In genomic region chrX:130902783-130903613, GRCh38 we compare ENCODE assay signal across 1 cellular context.
TF ChIP-seq lines count a peak whose summit lies in the region.

A gene with protein sequence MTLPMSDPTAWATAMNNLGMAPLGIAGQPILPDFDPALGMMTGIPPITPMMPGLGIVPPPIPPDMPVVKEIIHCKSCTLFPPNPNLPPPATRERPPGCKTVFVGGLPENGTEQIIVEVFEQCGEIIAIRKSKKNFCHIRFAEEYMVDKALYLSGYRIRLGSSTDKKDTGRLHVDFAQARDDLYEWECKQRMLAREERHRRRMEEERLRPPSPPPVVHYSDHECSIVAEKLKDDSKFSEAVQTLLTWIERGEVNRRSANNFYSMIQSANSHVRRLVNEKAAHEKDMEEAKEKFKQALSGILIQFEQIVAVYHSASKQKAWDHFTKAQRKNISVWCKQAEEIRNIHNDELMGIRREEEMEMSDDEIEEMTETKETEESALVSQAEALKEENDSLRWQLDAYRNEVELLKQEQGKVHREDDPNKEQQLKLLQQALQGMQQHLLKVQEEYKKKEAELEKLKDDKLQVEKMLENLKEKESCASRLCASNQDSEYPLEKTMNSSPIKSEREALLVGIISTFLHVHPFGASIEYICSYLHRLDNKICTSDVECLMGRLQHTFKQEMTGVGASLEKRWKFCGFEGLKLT (minus strand): TSS chrX:130903209. CDS start chrX:130703216, 199,993 bp downstream.

TF ChIP-seq in HepG2, 621 proteins besides CTCF, POLR2A, EP300 and RAD21 (continued from another document and continues in another):
- TF ChIP-seq, protein P1, sequence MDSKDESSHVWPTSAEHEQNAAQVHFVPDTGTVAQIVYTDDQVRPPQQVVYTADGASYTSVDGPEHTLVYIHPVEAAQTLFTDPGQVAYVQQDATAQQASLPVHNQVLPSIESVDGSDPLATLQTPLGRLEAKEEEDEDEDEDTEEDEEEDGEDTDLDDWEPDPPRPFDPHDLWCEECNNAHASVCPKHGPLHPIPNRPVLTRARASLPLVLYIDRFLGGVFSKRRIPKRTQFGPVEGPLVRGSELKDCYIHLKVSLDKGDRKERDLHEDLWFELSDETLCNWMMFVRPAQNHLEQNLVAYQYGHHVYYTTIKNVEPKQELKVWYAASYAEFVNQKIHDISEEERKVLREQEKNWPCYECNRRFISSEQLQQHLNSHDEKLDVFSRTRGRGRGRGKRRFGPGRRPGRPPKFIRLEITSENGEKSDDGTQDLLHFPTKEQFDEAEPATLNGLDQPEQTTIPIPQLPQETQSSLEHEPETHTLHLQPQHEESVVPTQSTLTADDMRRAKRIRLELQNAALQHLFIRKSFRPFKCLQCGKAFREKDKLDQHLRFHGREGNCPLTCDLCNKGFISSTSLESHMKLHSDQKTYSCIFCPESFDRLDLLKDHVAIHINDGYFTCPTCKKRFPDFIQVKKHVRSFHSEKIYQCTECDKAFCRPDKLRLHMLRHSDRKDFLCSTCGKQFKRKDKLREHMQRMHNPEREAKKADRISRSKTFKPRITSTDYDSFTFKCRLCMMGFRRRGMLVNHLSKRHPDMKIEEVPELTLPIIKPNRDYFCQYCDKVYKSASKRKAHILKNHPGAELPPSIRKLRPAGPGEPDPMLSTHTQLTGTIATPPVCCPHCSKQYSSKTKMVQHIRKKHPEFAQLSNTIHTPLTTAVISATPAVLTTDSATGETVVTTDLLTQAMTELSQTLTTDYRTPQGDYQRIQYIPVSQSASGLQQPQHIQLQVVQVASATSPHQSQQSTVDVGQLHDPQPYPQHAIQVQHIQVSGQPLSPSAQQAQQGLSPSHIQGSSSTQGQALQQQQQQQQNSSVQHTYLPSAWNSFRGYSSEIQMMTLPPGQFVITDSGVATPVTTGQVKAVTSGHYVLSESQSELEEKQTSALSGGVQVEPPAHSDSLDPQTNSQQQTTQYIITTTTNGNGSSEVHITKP (CRISPR knock-in tag; IDR thresholded peaks at IDR 0.05; ENCODE audit: low read depth): no peak
- TF ChIP-seq ATF6 (CRISPR knock-in tag; conservative IDR thresholded peaks at IDR 0.05) (no peak), NFKBIZ (CRISPR knock-in tag; IDR thresholded peaks at IDR 0.05) (no peak), TEAD2 (CRISPR knock-in tag; IDR thresholded peaks at IDR 0.05) (no peak), ZNF816 (CRISPR knock-in tag; IDR thresholded peaks at IDR 0.05; ENCODE audit: borderline replicate concordance) (no peak), RBFOX2 (IDR thresholded peaks at IDR 0.05; ENCODE audit: low read depth, low read length) (peak; percentile 92), ONECUT2 (CRISPR knock-in tag; IDR thresholded peaks at IDR 0.05) (no peak), CREM (IDR thresholded peaks at IDR 0.05) (peak; percentile 97), CREM (CRISPR knock-in tag; IDR thresholded peaks at IDR 0.05) (no peak), CENPX (CRISPR knock-in tag; IDR thresholded peaks at IDR 0.05) (no peak), RNF2 (conservative IDR thresholded peaks at IDR 0.05; ENCODE audit: low read depth) (0 out of 2 replicates have a peak, but pooled peaks have one; percentile 38), TMF1 (CRISPR knock-in tag; IDR thresholded peaks at IDR 0.05; ENCODE audit: low read depth) (0 out of 2 replicates have a peak, but pooled peaks have one; percentile 41), EZH2 (conservative IDR thresholded peaks at IDR 0.05; ENCODE audit: low read depth, low read length) (no peak), DPF2 (CRISPR knock-in tag; IDR thresholded peaks at IDR 0.05; ENCODE audit: borderline replicate concordance, low read depth) (no peak), SMC3 (IDR thresholded peaks at IDR 0.05; ENCODE audit: low read length) (no peak), ZNF382 (CRISPR knock-in tag; IDR thresholded peaks at IDR 0.05; ENCODE audit: borderline replicate concordance) (no peak), ZBTB10 (CRISPR knock-in tag; IDR thresholded peaks at IDR 0.05; ENCODE audit: borderline replicate concordance) (no peak), MAZ (IDR thresholded peaks at IDR 0.05; ENCODE audit: borderline replicate concordance, low read depth, low read length) (peak; percentile 42; the same call in 1 of the 2 replicates), MAZ (CRISPR knock-in tag; IDR thresholded peaks at IDR 0.05; ENCODE audit: low read depth) (peak; percentile 45; the same call in 1 of the 2 replicates), ZNF143 (CRISPR knock-in tag; IDR thresholded peaks at IDR 0.05) (peak; percentile 94), ZNF512 (CRISPR knock-in tag; IDR thresholded peaks at IDR 0.05) (no peak), CC2D1A (CRISPR knock-in tag; IDR thresholded peaks at IDR 0.05) (no peak), ZNF513 (CRISPR knock-in tag; conservative IDR thresholded peaks at IDR 0.05) (no peak)
- TF ChIP-seq, protein P2, sequence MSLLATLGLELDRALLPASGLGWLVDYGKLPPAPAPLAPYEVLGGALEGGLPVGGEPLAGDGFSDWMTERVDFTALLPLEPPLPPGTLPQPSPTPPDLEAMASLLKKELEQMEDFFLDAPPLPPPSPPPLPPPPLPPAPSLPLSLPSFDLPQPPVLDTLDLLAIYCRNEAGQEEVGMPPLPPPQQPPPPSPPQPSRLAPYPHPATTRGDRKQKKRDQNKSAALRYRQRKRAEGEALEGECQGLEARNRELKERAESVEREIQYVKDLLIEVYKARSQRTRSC (CRISPR knock-in tag; IDR thresholded peaks at IDR 0.05; ENCODE audit: low read depth): no peak
- TF ChIP-seq, protein P3, sequence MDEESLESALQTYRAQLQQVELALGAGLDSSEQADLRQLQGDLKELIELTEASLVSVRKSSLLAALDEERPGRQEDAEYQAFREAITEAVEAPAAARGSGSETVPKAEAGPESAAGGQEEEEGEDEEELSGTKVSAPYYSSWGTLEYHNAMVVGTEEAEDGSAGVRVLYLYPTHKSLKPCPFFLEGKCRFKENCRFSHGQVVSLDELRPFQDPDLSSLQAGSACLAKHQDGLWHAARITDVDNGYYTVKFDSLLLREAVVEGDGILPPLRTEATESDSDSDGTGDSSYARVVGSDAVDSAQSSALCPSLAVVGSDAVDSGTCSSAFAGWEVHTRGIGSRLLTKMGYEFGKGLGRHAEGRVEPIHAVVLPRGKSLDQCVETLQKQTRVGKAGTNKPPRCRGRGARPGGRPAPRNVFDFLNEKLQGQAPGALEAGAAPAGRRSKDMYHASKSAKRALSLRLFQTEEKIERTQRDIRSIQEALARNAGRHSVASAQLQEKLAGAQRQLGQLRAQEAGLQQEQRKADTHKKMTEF (CRISPR knock-in tag; IDR thresholded peaks at IDR 0.05): peak; percentile 55
- TF ChIP-seq, protein P4, sequence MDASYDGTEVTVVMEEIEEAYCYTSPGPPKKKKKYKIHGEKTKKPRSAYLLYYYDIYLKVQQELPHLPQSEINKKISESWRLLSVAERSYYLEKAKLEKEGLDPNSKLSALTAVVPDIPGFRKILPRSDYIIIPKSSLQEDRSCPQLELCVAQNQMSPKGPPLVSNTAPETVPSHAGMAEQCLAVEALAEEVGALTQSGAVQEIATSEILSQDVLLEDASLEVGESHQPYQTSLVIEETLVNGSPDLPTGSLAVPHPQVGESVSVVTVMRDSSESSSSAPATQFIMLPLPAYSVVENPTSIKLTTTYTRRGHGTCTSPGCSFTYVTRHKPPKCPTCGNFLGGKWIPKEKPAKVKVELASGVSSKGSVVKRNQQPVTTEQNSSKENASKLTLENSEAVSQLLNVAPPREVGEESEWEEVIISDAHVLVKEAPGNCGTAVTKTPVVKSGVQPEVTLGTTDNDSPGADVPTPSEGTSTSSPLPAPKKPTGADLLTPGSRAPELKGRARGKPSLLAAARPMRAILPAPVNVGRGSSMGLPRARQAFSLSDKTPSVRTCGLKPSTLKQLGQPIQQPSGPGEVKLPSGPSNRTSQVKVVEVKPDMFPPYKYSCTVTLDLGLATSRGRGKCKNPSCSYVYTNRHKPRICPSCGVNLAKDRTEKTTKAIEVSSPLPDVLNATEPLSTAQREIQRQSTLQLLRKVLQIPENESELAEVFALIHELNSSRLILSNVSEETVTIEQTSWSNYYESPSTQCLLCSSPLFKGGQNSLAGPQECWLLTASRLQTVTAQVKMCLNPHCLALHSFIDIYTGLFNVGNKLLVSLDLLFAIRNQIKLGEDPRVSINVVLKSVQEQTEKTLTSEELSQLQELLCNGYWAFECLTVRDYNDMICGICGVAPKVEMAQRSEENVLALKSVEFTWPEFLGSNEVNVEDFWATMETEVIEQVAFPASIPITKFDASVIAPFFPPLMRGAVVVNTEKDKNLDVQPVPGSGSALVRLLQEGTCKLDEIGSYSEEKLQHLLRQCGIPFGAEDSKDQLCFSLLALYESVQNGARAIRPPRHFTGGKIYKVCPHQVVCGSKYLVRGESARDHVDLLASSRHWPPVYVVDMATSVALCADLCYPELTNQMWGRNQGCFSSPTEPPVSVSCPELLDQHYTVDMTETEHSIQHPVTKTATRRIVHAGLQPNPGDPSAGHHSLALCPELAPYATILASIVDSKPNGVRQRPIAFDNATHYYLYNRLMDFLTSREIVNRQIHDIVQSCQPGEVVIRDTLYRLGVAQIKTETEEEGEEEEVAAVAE (CRISPR knock-in tag; IDR thresholded peaks at IDR 0.05; ENCODE audit: borderline replicate concordance): peak; percentile 95
